Comparison of ENCODE assay signal across 23 cellular contexts in genomic region chr22:44940121-44940520, GRCh38.
DNase-seq lines count a peak whose midpoint lies in the region; ATAC-seq, FAIRE-seq and TF ChIP-seq lines count a peak whose summit lies in the region.
"Had no signal": no experiment of that assay in that cellular context is flagged by ENCODE, and none has a peak within 500 bp of the region (broad histone marks: within the 10 kb centered on the region; RNA-seq: fewer than 3 reads in every experiment).

No MANE protein-coding gene starts in this region.

- H3K36me3 Mint-ChIP-seq in stimulated activated naive CD8-positive, alpha-beta T cell treated with anti-CD3 and anti-CD28 coated beads, Interleukin-15, Interleukin-2, amounts not matched to agents 100 ng/mL and 50 ng/mL, for 24 hours (ENCODE audit: low read depth), result no peaks in the 10 kb centered on the region

- no peak overlapping the region for H2BK15ac ChIP-seq in H1 (ENCODE audit: low read length)

- no peak for TF ChIP-seq EP300 in H1 (IDR thresholded peaks at IDR 0.05; ENCODE audit: borderline replicate concordance in 1 of 2, low read depth in 2 of 2, low read length in 2 of 2)

- H3K23me2 ChIP-seq in H1 (ENCODE audit: low read depth, low read length), result no peaks in the 10 kb centered on the region

- CTCF ChIA-PET in H1 (lab: Charles Lee; ENCODE audit: partially characterized antibody), result interaction anchor here (1.0 to 1.7 kb wide), 3 partner anchors 16 to 38 kb away, joined by 3 to 4 read pairs (median 4); no protein-coding TSS in a partner anchor

- no peak overlapping the region for H3K14ac ChIP-seq in H1 (ENCODE audit: insufficient read length)

- no peak overlapping the region for H2AK5ac ChIP-seq in H1 (ENCODE audit: low read depth, low read length)

- H3K27ac Mint-ChIP-seq in stimulated activated naive CD8-positive, alpha-beta T cell treated with anti-CD3 and anti-CD28 coated beads, Interleukin-15, Interleukin-2, amounts not matched to agents 100 ng/mL and 50 ng/mL, for 24 hours, result peak overlapping the region; percentile 16
- H3K27ac Mint-ChIP-seq: CD4-positive, alpha-beta T cell had no signal

- H3K79me1 ChIP-seq in H1 (ENCODE audit: low read depth, low read length), result peaks cover 13% of the 10 kb centered on the region

- ATAC-seq in stimulated activated naive CD8-positive, alpha-beta T cell treated with anti-CD3 and anti-CD28 coated beads, Interleukin-15, Interleukin-2, amounts not matched to agents 100 U/mL and 50 U/mL, for 24 hours, result no peak
- ATAC-seq in GM18519 (IDR thresholded peaks at IDR 0.05; ENCODE audit: low FRiP score, unreplicated experiment) (no peak), GM21447 (IDR thresholded peaks at IDR 0.05; ENCODE audit: unreplicated experiment) (no peak), HG03139 (IDR thresholded peaks at IDR 0.05; ENCODE audit: unreplicated experiment) (no peak)
- ATAC-seq: SK-N-SH treated with all-trans-retinoic acid at 6 μM for 48 hours had no signal

- H3K36me3 ChIP-seq in HAP-1 (replicated peaks) (no peaks in the 10 kb centered on the region), H1 (ENCODE audit: control insufficient read depth in 2 of 4, insufficient read depth in 4 of 4, low read length in 3 of 4) (no peaks in the 10 kb centered on the region)
- H3K36me3 ChIP-seq: BLaER1 had no signal

- no peak overlapping the region for H4K8ac ChIP-seq in H1 (ENCODE audit: extremely low read depth, insufficient read depth, low read length)

- H3K9ac ChIP-seq in H1 (replicated peaks in 1 of 4; ENCODE audit: extremely low read depth in 1 of 4, low read depth in 3 of 4, low read length in 3 of 4), result no peak overlapping the region
- H3K9ac ChIP-seq: BLaER1 had no signal

- H3K9me3 Mint-ChIP-seq in stimulated activated naive CD8-positive, alpha-beta T cell treated with anti-CD3 and anti-CD28 coated beads, Interleukin-15, Interleukin-2, amounts not matched to agents 100 ng/mL and 50 ng/mL, for 24 hours, result no peaks in the 10 kb centered on the region
- H3K9me3 Mint-ChIP-seq: CD4-positive, alpha-beta T cell had no signal

- H2BK20ac ChIP-seq in H1 (ENCODE audit: low read length), result no peak overlapping the region

- POLR2A ChIA-PET in H1 (lab: Charles Lee; ENCODE audit: partially characterized antibody), result interaction anchor here (1.2 kb wide), 1 partner anchor 10 kb away, joined by 3 read pairs; no protein-coding TSS in a partner anchor

- no peak overlapping the region for H2BK120ac ChIP-seq in H1 (replicated peaks; ENCODE audit: low read depth, low read length)

- peaks cover 0 to 4% of the 10 kb centered on the region in 2 experiments; a peak in 1 of 4 replicates for H3K79me2 ChIP-seq in H1 (ENCODE audit: control insufficient read depth in 1 of 2, insufficient read depth in 2 of 2, low read length in 2 of 2)

- no peak overlapping the region for H3K4ac ChIP-seq in H1 (replicated peaks; ENCODE audit: insufficient read length, low read depth, low read length)

- H3K4me3 ChIP-seq in HAP-1, result no peak overlapping the region
- H3K4me3 ChIP-seq in H1 (ENCODE audit: extremely low read depth in 1 of 4, insufficient read depth in 2 of 4, low read depth in 3 of 4, low read length in 4 of 4), result no peak overlapping the region
- H3K4me3 ChIP-seq: BLaER1 had no signal

- DNase-seq in stimulated activated naive CD8-positive, alpha-beta T cell treated with anti-CD3 and anti-CD28 coated beads, Interleukin-15, Interleukin-2, amounts not matched to agents 100 U/mL and 50 U/mL, for 24 hours, result no peak
- peak; percentile 14 to 56 for DNase-seq in HAP-1 (ENCODE audit: low spot score in 2 of 2)
- no peak for DNase-seq in H1 (ENCODE audit: low read depth in 1 of 2, low spot score in 2 of 2)
- DNase-seq: ACHN; CD4-positive, alpha-beta T cell; COR-L47; HCEC 1CT; KBM-7; MM.1S; NCI-H1092; NCI-H1436 treated with DMSO at 0.1 percent for 48 hours; NCI-H2029 treated with DMSO at 0.1 percent for 48 hours; NCI-H226; NCI-H510A treated with DMSO at 0.1 percent for 48 hours had no signal

- WGBS in H1 (ENCODE audit: extremely low coverage in 1 of 2, insufficient coverage in 1 of 2, insufficient read length in 1 of 2, insufficient replicate concordance in 2 of 2, low coverage in 1 of 2, low lambda C conversion rate in 2 of 2, missing lambda C conversion rate in 1 of 2), 2 experiments, result 68% methylated on average over 11 of the region's 11 CpGs; no CpG with 5 or more reads in 1 of the 2 experiments

- in situ Hi-C loops in HAP-1 (cut with MboI; ENCODE audit: low sequenced_read_pairs), result no loop called here

- H3K4me1 Mint-ChIP-seq in stimulated activated naive CD8-positive, alpha-beta T cell treated with anti-CD3 and anti-CD28 coated beads, Interleukin-15, Interleukin-2, amounts not matched to agents 100 ng/mL and 50 ng/mL, for 24 hours (ENCODE audit: low read depth), result no peaks in the 10 kb centered on the region

- H4K20me1 ChIP-seq in H1 (replicated peaks in 1 of 2; ENCODE audit: control insufficient read depth in 1 of 2, insufficient read depth in 2 of 2, low read length in 2 of 2), result peaks cover 30 to 44% of the 10 kb centered on the region in 2 experiments

- H3K27me3 Mint-ChIP-seq in stimulated activated naive CD8-positive, alpha-beta T cell treated with anti-CD3 and anti-CD28 coated beads, Interleukin-15, Interleukin-2, amounts not matched to agents 100 ng/mL and 50 ng/mL, for 24 hours, result no peaks in the 10 kb centered on the region

- H3K4me3 Mint-ChIP-seq in stimulated activated naive CD8-positive, alpha-beta T cell treated with anti-CD3 and anti-CD28 coated beads, Interleukin-15, Interleukin-2, amounts not matched to agents 100 ng/mL and 50 ng/mL, for 24 hours, result no peak overlapping the region
- H3K4me3 Mint-ChIP-seq: CD4-positive, alpha-beta T cell had no signal

- no peak overlapping the region for H3K18ac ChIP-seq in H1 (ENCODE audit: extremely low read depth, low read length)

- H4K91ac ChIP-seq in H1 (replicated peaks; ENCODE audit: insufficient read length, low read length), result no peak overlapping the region

- no peak overlapping the region for H3K23ac ChIP-seq in H1 (ENCODE audit: insufficient read length)

- H3K27me3 ChIP-seq in HAP-1 (ENCODE audit: low read depth) (no peaks in the 10 kb centered on the region), H1 (replicated peaks in 1 of 4; ENCODE audit: control insufficient read depth in 3 of 4, extremely low read depth in 1 of 4, insufficient read depth in 3 of 4, low read length in 3 of 4) (no peaks in the 10 kb centered on the region)
- H3K27me3 ChIP-seq: BLaER1 had no signal

- H3K4me1 ChIP-seq in HAP-1, result peaks cover 5% of the 10 kb centered on the region
- H3K4me1 ChIP-seq in H1 (replicated peaks in 1 of 4; ENCODE audit: control insufficient read depth in 3 of 4, insufficient read depth in 4 of 4, low read length in 3 of 4), result peaks cover 0 to 38% (median 24%) of the 10 kb centered on the region in 4 experiments; a peak in 4 of 7 replicates

- H3K56ac ChIP-seq in H1 (replicated peaks; ENCODE audit: insufficient read length, low read depth, low read length), result no peak overlapping the region

- no peak overlapping the region for H4K5ac ChIP-seq in H1 (ENCODE audit: insufficient read length, low read depth, low read length)

- no peak overlapping the region for H3K4me2 ChIP-seq in H1 (ENCODE audit: insufficient read depth in 1 of 2, low read depth in 2 of 2, low read length in 2 of 2)
- H3K4me2 ChIP-seq: BLaER1 had no signal

- H2AFZ ChIP-seq in H1 (ENCODE audit: low read length), result no peak overlapping the region

- TF ChIP-seq POLR2A in H1 (IDR thresholded peaks at IDR 0.05; ENCODE audit: control extremely low read depth in 1 of 2, low read depth in 2 of 2, low read length in 2 of 2), result no peak

- no peak for TF ChIP-seq CTCF in H1 (IDR thresholded peaks at IDR 0.05; ENCODE audit: control extremely low read depth in 1 of 3, insufficient read depth in 1 of 3, low read depth in 1 of 3, low read length in 3 of 3)

- H2BK12ac ChIP-seq in H1 (ENCODE audit: low read depth, low read length), result no peak overlapping the region

- H3K27ac ChIP-seq in H1 (ENCODE audit: low read depth, low read length), result no peak overlapping the region
- H3K27ac ChIP-seq: BLaER1, HL-60, RWPE1 had no signal

- TF ChIP-seq RAD21 in H1 (IDR thresholded peaks at IDR 0.05 in 1 of 2, conservative IDR thresholded peaks at IDR 0.05 in 1 of 2; ENCODE audit: low read depth in 2 of 2, low read length in 2 of 2), result no peak

- FAIRE-seq in H1 (lab: Jason Lieb, UNC), result no peak
- FAIRE-seq: G401.6 had no signal

- H2BK5ac ChIP-seq in H1 (ENCODE audit: low read depth, low read length), result no peak overlapping the region

- H3K9me3 ChIP-seq in HAP-1, result no peaks in the 10 kb centered on the region
- no peaks in the 10 kb centered on the region for H3K9me3 ChIP-seq in H1 (ENCODE audit: insufficient read depth in 2 of 2, low read depth in 1 of 2, low read length in 1 of 2)
- H3K9me3 ChIP-seq: BLaER1 had no signal

TF ChIP-seq in H1, 55 proteins besides CTCF, POLR2A, EP300 and RAD21:
- TF ChIP-seq TEAD4 (IDR thresholded peaks at IDR 0.05; ENCODE audit: low read depth, low read length) (0 out of 2 replicates have a peak, but pooled peaks have one; percentile 10), SIN3A (conservative IDR thresholded peaks at IDR 0.05 in 1 of 2, IDR thresholded peaks at IDR 0.05 in 1 of 2; ENCODE audit: low read depth in 1 of 2, low read length in 2 of 2) (no peak)

Comparison
In these comparisons a context has a peak if more than half of its experiments do, and no peak if none do; other contexts are left out.
1. DNase-seq: peak in HAP-1 (2 of 2); none in stimulated activated naive CD8-positive, alpha-beta T cell treated with anti-CD3 and anti-CD28 coated beads, Interleukin-15, Interleukin-2, amounts not matched to agents 100 U/mL and 50 U/mL, for 24 hours (single experiment) and H1 (0 of 2).